Comparison of ENCODE assay signal across 15 cellular contexts in genomic region chr17:81256616-81257015, GRCh38. TPM values are rescaled to one million over a fixed set of nuclear protein-coding genes. Genes with fewer than 3 reads are reported as not detected.
DNase-seq lines count a peak whose midpoint lies in the region; TF ChIP-seq lines count a peak whose summit lies in the region.
"Had no signal": no experiment of that assay in that cellular context is flagged by ENCODE, and none has a peak within 500 bp of the region (broad histone marks: within the 10 kb centered on the region; RNA-seq: fewer than 3 reads in every experiment).

No MANE protein-coding gene starts in this region.

- TF ChIP-seq CTCF in fibroblast of villous mesenchyme (IDR thresholded peaks at IDR 0.05; ENCODE audit: insufficient read depth, low read depth, low read length) = no peak
- TF ChIP-seq CTCF in chondrocyte (IDR thresholded peaks at IDR 0.05) = no peak

- H3K27me3 Mint-ChIP-seq in chondrocyte (ENCODE audit: low read depth) = no peaks in the 10 kb centered on the region
- H3K27me3 Mint-ChIP-seq: activated naive CD4-positive, alpha-beta T cell treated with anti-CD3 and anti-CD28 coated beads, Interleukin-2, amount 10 ng/mL, durations not matched to agents 7 days and 5 days; brain had no signal

- no peak overlapping the region for H3K4me3 Mint-ChIP-seq in chondrocyte (ENCODE audit: unreplicated experiment)
- H3K4me3 Mint-ChIP-seq: activated naive CD4-positive, alpha-beta T cell treated with anti-CD3 and anti-CD28 coated beads, Interleukin-2, amount 10 ng/mL, durations not matched to agents 7 days and 5 days; brain; neural crest cell had no signal

- H3K4me3 ChIP-seq in fibroblast of villous mesenchyme (ENCODE audit: low read depth, low read length) = no peak overlapping the region
- H3K4me3 ChIP-seq: right atrium auricular region, testis had no signal

- peak; percentile 34 for DNase-seq in GM03348 (ENCODE audit: low spot score)
- peak; percentile 18 for DNase-seq in T1000 (lab: John Stamatoyannopoulos, UW)
- peak; percentile 30 for DNase-seq in fibroblast of villous mesenchyme (ENCODE audit: low read depth)
- DNase-seq in stromal cell of bone marrow (ENCODE audit: low read depth) = peak; percentile 67
- no peak for DNase-seq in chondrocyte (ENCODE audit: low spot score)
- DNase-seq in stimulated activated CD4-positive, alpha-beta T cell treated with anti-CD3 and anti-CD28 coated beads, Interleukin-4, amount 100 ng/mL, for 1 hour = no peak
- DNase-seq in DMS53 treated with DMSO at 0.1 percent for 48 hours (lab: John Stamatoyannopoulos, UW; ENCODE audit: unreplicated experiment) = no peak
- DNase-seq: activated CD4-positive, alpha-beta T cell treated with anti-CD3 and anti-CD28 coated beads for 48 hours; activated naive CD4-positive, alpha-beta T cell treated with anti-CD3 and anti-CD28 coated beads, Interleukin-2, amount 10 ng/mL, durations not matched to agents 7 days and 5 days; foreskin melanocyte; NCI-H1694 treated with DMSO at 0.1 percent for 48 hours; testis had no signal

- no peak overlapping the region for H3K27ac Mint-ChIP-seq in chondrocyte (ENCODE audit: unreplicated experiment)
- H3K27ac Mint-ChIP-seq: activated naive CD4-positive, alpha-beta T cell treated with anti-CD3 and anti-CD28 coated beads, Interleukin-2, amount 10 ng/mL, durations not matched to agents 7 days and 5 days had no signal

- H3K36me3 Mint-ChIP-seq in chondrocyte (ENCODE audit: low read depth) = peaks cover 4% of the 10 kb centered on the region
- H3K36me3 Mint-ChIP-seq: brain had no signal

- no peaks in the 10 kb centered on the region for H3K9me3 Mint-ChIP-seq in chondrocyte (ENCODE audit: low read depth)
- H3K9me3 Mint-ChIP-seq: activated naive CD4-positive, alpha-beta T cell treated with anti-CD3 and anti-CD28 coated beads, Interleukin-2, amount 10 ng/mL, durations not matched to agents 7 days and 5 days; neural crest cell had no signal

- H3K4me1 Mint-ChIP-seq in chondrocyte (ENCODE audit: low read depth) = peaks cover 16% of the 10 kb centered on the region

RNA-seq across cellular contexts. Expression of gene NDUFAF8, which starts 17.5 kb away (rescaled TPM):
- total RNA-seq in fibroblast of villous mesenchyme (31.5 and 32.2 TPM in 2 replicates), chondrocyte (36.1 to 58.9 TPM (median 39.7 TPM) in 3 replicates)

RNA-seq across cellular contexts. Expression of gene TEPSIN, which starts 17.8 kb away (rescaled TPM):
- total RNA-seq in fibroblast of villous mesenchyme (13.2 and 17.7 TPM in 2 replicates), chondrocyte (27.1 to 29.0 TPM (median 27.6 TPM) in 3 replicates)

RNA-seq across cellular contexts. Expression of gene CEP131, which starts 33.9 kb away (rescaled TPM):
- total RNA-seq in fibroblast of villous mesenchyme (9.9 and 10.3 TPM in 2 replicates), chondrocyte (8.2 to 9.6 TPM (median 8.5 TPM) in 3 replicates)

RNA-seq across cellular contexts. Expression of gene SLC38A10, which starts 38.5 kb away (rescaled TPM):
- total RNA-seq in fibroblast of villous mesenchyme (51.4 and 57.3 TPM in 2 replicates), chondrocyte (115 to 147 TPM (median 116 TPM) in 3 replicates)

Comparison
In these comparisons a context has a peak if more than half of its experiments do, and no peak if none do; other contexts are left out.
1. DNase-seq: peak in GM03348 (single experiment), T1000 (single experiment), fibroblast of villous mesenchyme (single experiment) and stromal cell of bone marrow (single experiment); none in chondrocyte (single experiment), stimulated activated CD4-positive, alpha-beta T cell treated with anti-CD3 and anti-CD28 coated beads, Interleukin-4, amount 100 ng/mL, for 1 hour (single experiment) and DMS53 treated with DMSO at 0.1 percent for 48 hours (single experiment).